ENCODE assay signal across 31 cellular contexts in the genomic region with DNA sequence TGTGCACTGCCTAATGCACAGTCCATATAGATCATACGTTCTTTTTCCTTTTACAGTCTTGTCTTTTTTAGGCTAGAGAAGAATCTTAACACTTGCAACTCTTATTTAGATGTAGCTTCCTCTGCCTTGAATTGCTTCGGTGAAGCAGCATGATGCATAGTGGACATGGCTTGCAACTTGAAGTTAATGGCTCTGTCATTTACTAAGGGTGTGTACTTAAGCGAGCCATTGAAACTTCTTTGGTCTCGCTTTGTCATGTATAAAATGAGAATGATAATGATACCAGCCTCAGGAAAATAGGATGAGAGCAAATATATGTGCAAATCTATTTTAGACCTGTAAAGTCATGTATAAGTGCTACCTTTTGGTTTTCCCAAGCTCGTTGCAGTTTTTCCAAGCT.
"Had no signal": no experiment of that assay in that cellular context is flagged by ENCODE, and none has a peak within 500 bp of the region (broad histone marks: within the 10 kb centered on the region; RNA-seq: fewer than 3 reads in every experiment).

No MANE protein-coding gene starts in this region.

- H3K27me3 ChIP-seq: colonic mucosa, gastrocnemius medialis, heart left ventricle, hepatocyte, left lung, neutrophil, pancreas, right lobe of liver, testis, tibial nerve, upper lobe of left lung had no signal

- H3K4me3 Mint-ChIP-seq: dendritic cell treated with granulocyte-macrophage colony-stimulating factor and Interleukin-4, amounts not matched to agents 40 ng/mL and 50 ng/mL, for 4 days; endodermal cell; mesothelial cell of epicardium; naive B cell; natural killer cell treated with Interleukin-12 subunit alpha and Interleukin-12 subunit beta and Interleukin-15 and Interleukin-18, amount 100 ng/mL, for 72 hours; neural crest cell; stimulated activated effector memory CD8-positive, alpha-beta T cell treated with anti-CD3 and anti-CD28 coated beads, Interleukin-12 subunit alpha, Interleukin-12 subunit beta, amount 100 ng/mL, for 72 hours had no signal

- H2AFZ ChIP-seq: hepatocyte had no signal

- H3K27ac Mint-ChIP-seq: dendritic cell treated with granulocyte-macrophage colony-stimulating factor and Interleukin-4, amounts not matched to agents 40 ng/mL and 50 ng/mL, for 4 days; endodermal cell; mesothelial cell of epicardium; naive B cell; natural killer cell treated with Interleukin-12 subunit alpha and Interleukin-12 subunit beta and Interleukin-15 and Interleukin-18, amount 100 ng/mL, for 72 hours; stimulated activated effector memory CD8-positive, alpha-beta T cell treated with anti-CD3 and anti-CD28 coated beads, Interleukin-12 subunit alpha, Interleukin-12 subunit beta, amount 100 ng/mL, for 72 hours had no signal

- DNase-seq: colonic mucosa; effector CD8-positive, alpha-beta T cell; endodermal cell; foreskin fibroblast; gastrocnemius medialis; heart left ventricle; left cardiac atrium; left lung; mesenchymal stem cell; mucosa of descending colon; naive B cell; pancreas; right lobe of liver; small intestine; stimulated activated CD4-positive, alpha-beta T cell treated with anti-CD3 and anti-CD28 coated beads, Interleukin-12 subunit alpha, Interleukin-12 subunit beta, amount 100 ng/mL, for 4 hours; stimulated activated CD4-positive, alpha-beta T cell treated with anti-CD3 and anti-CD28 coated beads, Interleukin-1b, Interleukin-23, amount 100 ng/mL, for 48 hours; stimulated activated CD4-positive, alpha-beta T cell treated with anti-CD3 and anti-CD28 coated beads, Interleukin-4, amount 100 ng/mL, for 1 hour; stimulated activated naive CD4-positive, alpha-beta T cell treated with Interleukin-2 at 50 U/mL for 16 hours; substantia nigra; testis; upper lobe of left lung had no signal

- H3K4me3 ChIP-seq: colonic mucosa, gastrocnemius medialis, heart left ventricle, hepatocyte, left lung, mucosa of descending colon, pancreas, right lobe of liver, testis, tibial nerve, upper lobe of left lung had no signal

- H3K4me1 ChIP-seq: colonic mucosa, left lung, pancreas, testis, upper lobe of left lung had no signal

- H3K4me1 Mint-ChIP-seq: endodermal cell; mesothelial cell of epicardium; naive B cell; neural crest cell; stimulated activated effector memory CD8-positive, alpha-beta T cell treated with anti-CD3 and anti-CD28 coated beads, Interleukin-12 subunit alpha, Interleukin-12 subunit beta, amount 100 ng/mL, for 72 hours had no signal

- H3K9me3 Mint-ChIP-seq: dendritic cell treated with granulocyte-macrophage colony-stimulating factor and Interleukin-4, amounts not matched to agents 40 ng/mL and 50 ng/mL, for 4 days; endodermal cell; mesothelial cell of epicardium; naive B cell; natural killer cell treated with Interleukin-12 subunit alpha and Interleukin-12 subunit beta and Interleukin-15 and Interleukin-18, amount 100 ng/mL, for 72 hours; neural crest cell; stimulated activated effector memory CD8-positive, alpha-beta T cell treated with anti-CD3 and anti-CD28 coated beads, Interleukin-12 subunit alpha, Interleukin-12 subunit beta, amount 100 ng/mL, for 72 hours had no signal

- H3K9me3 ChIP-seq: colonic mucosa, gastrocnemius medialis, heart left ventricle, left lung, mucosa of descending colon, neutrophil, pancreas, right lobe of liver, testis, tibial nerve, upper lobe of left lung had no signal

- ATAC-seq: esophagus mucosa; gastrocnemius medialis; heart left ventricle; left cardiac atrium; left lung; mucosa of descending colon; natural killer cell treated with Interleukin-12 subunit alpha and Interleukin-12 subunit beta and Interleukin-15 and Interleukin-18, amount 100 ng/mL, for 72 hours; pancreas; right lobe of liver; stimulated activated effector memory CD8-positive, alpha-beta T cell treated with anti-CD3 and anti-CD28 coated beads, Interleukin-12 subunit alpha, Interleukin-12 subunit beta, amount 100 ng/mL, for 72 hours had no signal

- H3K27me3 Mint-ChIP-seq: dendritic cell treated with granulocyte-macrophage colony-stimulating factor and Interleukin-4, amounts not matched to agents 40 ng/mL and 50 ng/mL, for 4 days; naive B cell; natural killer cell treated with Interleukin-12 subunit alpha and Interleukin-12 subunit beta and Interleukin-15 and Interleukin-18, amount 100 ng/mL, for 72 hours had no signal

- H3K27ac ChIP-seq: colonic mucosa, epithelial cell of prostate, gastrocnemius medialis, heart left ventricle, hepatocyte, left lung, neutrophil, pancreas, right lobe of liver, testis, upper lobe of left lung had no signal

- H3K4me2 ChIP-seq: hepatocyte had no signal
